Comparison of ENCODE assay signal across 16 cellular contexts in the genomic region with DNA sequence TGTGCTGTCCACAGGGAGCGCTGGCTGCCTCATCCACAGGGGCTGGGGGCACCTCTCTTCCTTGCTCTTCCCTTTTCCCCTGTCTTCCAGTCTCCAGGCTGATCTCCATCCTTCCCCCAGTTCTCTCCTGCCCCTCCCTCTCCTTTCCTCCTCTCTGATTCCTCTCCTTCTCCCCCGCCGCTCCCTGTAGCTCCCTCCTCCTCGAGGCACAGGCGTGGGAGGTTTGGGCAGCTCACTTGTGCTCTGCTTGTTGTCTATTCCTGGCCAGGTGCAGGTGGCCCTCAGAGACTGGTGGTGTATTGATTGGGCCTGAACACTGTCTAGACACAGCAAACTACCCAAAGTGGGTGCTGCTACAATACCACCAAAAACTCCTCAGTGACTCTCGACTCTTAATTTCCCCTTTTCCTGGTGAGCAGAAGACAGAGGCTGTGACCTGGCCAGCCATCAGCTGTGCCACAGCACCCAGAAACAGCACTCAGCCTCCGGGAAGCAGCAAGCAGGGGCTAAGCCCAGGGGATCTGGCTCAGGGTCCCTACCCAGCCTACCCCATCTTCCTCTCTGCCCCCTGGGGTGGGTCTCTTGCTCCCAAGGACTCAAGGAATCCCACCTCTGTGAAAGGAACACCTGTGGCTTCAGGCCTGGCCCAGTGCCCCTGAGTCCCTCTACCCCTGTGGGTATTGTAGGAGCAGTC.
"Had no signal": no experiment of that assay in that cellular context is flagged by ENCODE, and none has a peak within 500 bp of the region (broad histone marks: within the 10 kb centered on the region; RNA-seq: fewer than 3 reads in every experiment).

No MANE protein-coding gene starts in this region.

- ATAC-seq: body of pancreas; foreskin keratinocyte; natural killer cell treated with Interleukin-12 subunit alpha and Interleukin-12 subunit beta and Interleukin-15 and Interleukin-18, amount 100 ng/mL, for 72 hours; right lobe of liver had no signal

- H3K27ac Mint-ChIP-seq: activated naive CD8-positive, alpha-beta T cell; natural killer cell treated with Interleukin-12 subunit alpha and Interleukin-12 subunit beta and Interleukin-15 and Interleukin-18, amount 100 ng/mL, for 72 hours had no signal

- H3K9me3 Mint-ChIP-seq: central memory CD8-positive, alpha-beta T cell; natural killer cell treated with Interleukin-12 subunit alpha and Interleukin-12 subunit beta and Interleukin-15 and Interleukin-18, amount 100 ng/mL, for 72 hours had no signal

- H3K4me3 Mint-ChIP-seq: activated naive CD8-positive, alpha-beta T cell; central memory CD8-positive, alpha-beta T cell; natural killer cell treated with Interleukin-12 subunit alpha and Interleukin-12 subunit beta and Interleukin-15 and Interleukin-18, amount 100 ng/mL, for 72 hours had no signal

- DNase-seq: activated CD4-positive, alpha-beta T cell treated with anti-CD3 and anti-CD28 coated beads, Interleukin-2, amount 50 U/mL, for 1 hour; activated CD8-positive, alpha-beta memory T cell treated with anti-CD3 and anti-CD28 coated beads for 24 hours; activated gamma-delta T cell treated with Interleukin-2 at 50 U/mL for 16 hours; amniotic stem cell; body of pancreas; cortex of kidney; effector CD8-positive, alpha-beta T cell; foreskin keratinocyte; kidney glomerular epithelial cell; mammary epithelial cell; right lobe of liver; stimulated activated CD4-positive, alpha-beta T cell treated with anti-CD3 and anti-CD28 coated beads, Interleukin-1b, Interleukin-23, amount 100 ng/mL, for 48 hours; thyroid gland had no signal

- H3K4me1 Mint-ChIP-seq: central memory CD8-positive, alpha-beta T cell had no signal

- H3K36me3 Mint-ChIP-seq: activated naive CD8-positive, alpha-beta T cell; natural killer cell treated with Interleukin-12 subunit alpha and Interleukin-12 subunit beta and Interleukin-15 and Interleukin-18, amount 100 ng/mL, for 72 hours had no signal
